In genomic region chrX:13488706-13489105, GRCh38 we compare ENCODE assay signal across 8 cellular contexts.
DNase-seq lines count a peak whose midpoint lies in the region; ATAC-seq and TF ChIP-seq lines count a peak whose summit lies in the region.

No MANE protein-coding gene starts in this region.

- no peak overlapping the region for H3K9ac ChIP-seq in colonic mucosa (ENCODE audit: low read depth in 2 of 2, low read length in 2 of 2)
- H3K9ac ChIP-seq in parathyroid adenoma = no peak overlapping the region

- H3K36me3 ChIP-seq in right atrium auricular region = no peaks in the 10 kb centered on the region
- H3K36me3 ChIP-seq in colonic mucosa = no peaks in the 10 kb centered on the region
- H3K36me3 ChIP-seq in parathyroid adenoma (ENCODE audit: control insufficient read depth, insufficient read depth, low read length) = no peaks in the 10 kb centered on the region

- H3K79me2 ChIP-seq in parathyroid adenoma = no peaks in the 10 kb centered on the region

- H3K4me1 ChIP-seq in right atrium auricular region = no peaks in the 10 kb centered on the region
- H3K4me1 ChIP-seq in colonic mucosa = no peaks in the 10 kb centered on the region
- H3K4me1 ChIP-seq in parathyroid adenoma = no peaks in the 10 kb centered on the region

- intact Hi-C loops in Right ventricle myocardium superior (cut with DNase I) (loop anchor here (5.0 kb wide), 1 partner anchor 516 kb away; no protein-coding TSS in a partner anchor), colonic mucosa (cut with DNase I) (loop anchor here (5.0 to 10.0 kb wide), 2 partner anchors 394 to 541 kb away; no protein-coding TSS in a partner anchor)

- H3K27me3 ChIP-seq in right atrium auricular region (no peaks in the 10 kb centered on the region), colonic mucosa (no peaks in the 10 kb centered on the region), parathyroid adenoma (ENCODE audit: control insufficient read depth, insufficient read depth, low read length) (no peaks in the 10 kb centered on the region)

- H2AFZ ChIP-seq in parathyroid adenoma = no peak overlapping the region

- H3K4me3 ChIP-seq in right atrium auricular region = no peak overlapping the region
- no peak overlapping the region for H3K4me3 ChIP-seq in colonic mucosa
- H3K4me3 ChIP-seq in parathyroid adenoma (ENCODE audit: low read depth, low read length) = no peak overlapping the region

- TF ChIP-seq CTCF in right atrium auricular region (IDR thresholded peaks at IDR 0.05) (no peak), colonic mucosa (IDR thresholded peaks at IDR 0.05) (no peak), parathyroid adenoma (IDR thresholded peaks at IDR 0.05) (no peak)

- no peak for DNase-seq in right atrium auricular region (ENCODE audit: low spot score)
- DNase-seq in Right ventricle myocardium superior = no peak
- DNase-seq in colonic mucosa = no peak
- DNase-seq in superior temporal gyrus (ENCODE audit: extremely low spot score) = no peak
- no peak for DNase-seq in H4 (ENCODE audit: low spot score)
- DNase-seq in NCI-H1105 (lab: John Stamatoyannopoulos, UW) = no peak

- ATAC-seq in Right ventricle myocardium superior (ENCODE audit: poor library complexity) (no peak), GM21619 (IDR thresholded peaks at IDR 0.05; ENCODE audit: unreplicated experiment) (no peak)

- peak overlapping the region; percentile 67 for H3K27ac ChIP-seq in right atrium auricular region
- peak overlapping the region; percentile 65 for H3K27ac ChIP-seq in colonic mucosa
- peak overlapping the region; percentile 3 for H3K27ac ChIP-seq in parathyroid adenoma

- H3K9me3 ChIP-seq in right atrium auricular region (no peaks in the 10 kb centered on the region), colonic mucosa (no peaks in the 10 kb centered on the region), parathyroid adenoma (ENCODE audit: control insufficient read depth, low read length) (no peaks in the 10 kb centered on the region)

- no peak overlapping the region for H3K4me2 ChIP-seq in parathyroid adenoma (ENCODE audit: low read length)

Comparison
In these comparisons a context has a peak if more than half of its experiments do, and no peak if none do; other contexts are left out.
1. H3K27ac ChIP-seq: peak in every context shown above with its lines; median percentile 67 in right atrium auricular region; 65 in colonic mucosa; 3 in parathyroid adenoma.